In genomic region chr3:122395582-122395981, GRCh38 we compare ENCODE assay signal across 20 cellular contexts. TPM values are rescaled to one million over a fixed set of nuclear protein-coding genes. Genes with fewer than 3 reads are reported as not detected.
"Had no signal": no experiment of that assay in that cellular context is flagged by ENCODE, and none has a peak within 500 bp of the region (broad histone marks: within the 10 kb centered on the region; RNA-seq: fewer than 3 reads in every experiment).

No MANE protein-coding gene starts in this region.

- H3K27ac ChIP-seq: ascending aorta, dorsolateral prefrontal cortex, hepatocyte, sigmoid colon, thoracic aorta, upper lobe of right lung had no signal

- H3K4me2 ChIP-seq: hepatocyte had no signal

- H3K27me3 ChIP-seq: ascending aorta, dorsolateral prefrontal cortex, hepatocyte, pancreas, sigmoid colon, upper lobe of right lung had no signal

- H3K27ac Mint-ChIP-seq: endodermal cell; naive thymus-derived CD4-positive, alpha-beta T cell had no signal

- H3K4me3 ChIP-seq: ascending aorta, dorsolateral prefrontal cortex, hepatocyte, mucosa of descending colon, pancreas, sigmoid colon, thoracic aorta, upper lobe of right lung had no signal

- H3K9me3 ChIP-seq: ascending aorta, mucosa of descending colon, pancreas, sigmoid colon, thoracic aorta, upper lobe of right lung had no signal

- H3K27me3 Mint-ChIP-seq: naive thymus-derived CD4-positive, alpha-beta T cell had no signal

- H3K9me3 Mint-ChIP-seq: endodermal cell; naive thymus-derived CD4-positive, alpha-beta T cell had no signal

- H3K4me3 Mint-ChIP-seq: endodermal cell; naive thymus-derived CD4-positive, alpha-beta T cell; WTC11 had no signal

- ATAC-seq: left lobe of liver; mucosa of descending colon; naive thymus-derived CD4-positive, alpha-beta T cell; pancreas; upper lobe of right lung; WTC11 had no signal

- DNase-seq: activated CD4-positive, alpha-beta T cell treated with anti-CD3 and anti-CD28 coated beads for 48 hours; activated CD8-positive, alpha-beta memory T cell treated with anti-CD3 and anti-CD28 coated beads for 24 hours; activated naive CD4-positive, alpha-beta T cell treated with Interleukin-2 at 50 U/mL for 16 hours; activated T-cell treated with anti-CD3 and anti-CD28 coated beads for 4 hours; dorsolateral prefrontal cortex; endodermal cell; erythroblast; islet precursor cell; mucosa of descending colon; naive thymus-derived CD4-positive, alpha-beta T cell; pancreas; sigmoid colon; stimulated activated CD4-positive, alpha-beta T cell treated with anti-CD3 and anti-CD28 coated beads, Interleukin-2, amount 100 ng/mL, for 24 hours; T-helper 1 cell; upper lobe of right lung had no signal

- H3K36me3 ChIP-seq: ascending aorta, pancreas, sigmoid colon, thoracic aorta, upper lobe of right lung had no signal

- H2AFZ ChIP-seq: hepatocyte had no signal

- H3K4me1 ChIP-seq: upper lobe of right lung had no signal

- FAIRE-seq: pancreas had no signal

RNA-seq across cellular contexts. Expression of gene MIX23, which starts 12.6 kb away (rescaled TPM):
- total RNA-seq: ascending aorta had no signal
